ENCODE assay signal across 1 cellular context in genomic region chr6:154773610-154774089, GRCh38.
TF ChIP-seq lines count a peak whose summit lies in the region.

No MANE protein-coding gene starts in this region.

TF ChIP-seq in GM12878, 131 proteins besides CTCF, POLR2A, EP300 and RAD21 (continued from another document and continues in another):
- TF ChIP-seq HSF1 (IDR thresholded peaks at IDR 0.05; ENCODE audit: low read depth, low read length) (no peak), ZNF24 (IDR thresholded peaks at IDR 0.05) (peak; percentile 74; the same call in 1 of the 2 replicates), PKNOX1 (IDR thresholded peaks at IDR 0.05) (0 out of 2 replicates have a peak, but pooled peaks have one; percentile 10), NR2C2 (IDR thresholded peaks at IDR 0.05; ENCODE audit: borderline replicate concordance, control insufficient read depth, insufficient read length, low read depth) (no peak), MTA3 (IDR thresholded peaks at IDR 0.05; ENCODE audit: borderline replicate concordance, low read length) (peak; percentile 77; the same call in 1 of the 2 replicates), POLR2AphosphoS5 (IDR thresholded peaks at IDR 0.05; ENCODE audit: low read length) (no peak), PAX8 (IDR thresholded peaks at IDR 0.05) (no peak), MEF2A (IDR thresholded peaks at IDR 0.05; ENCODE audit: insufficient read depth, low read depth, low read length) (peak; percentile 89), E2F4 (IDR thresholded peaks at IDR 0.05; ENCODE audit: low read depth, low read length) (no peak), STAT3 (IDR thresholded peaks at IDR 0.05; ENCODE audit: low read depth, low read length) (no peak), SUZ12 (IDR thresholded peaks at IDR 0.05; ENCODE audit: unreplicated experiment) (no peak), PML (IDR thresholded peaks at IDR 0.05; ENCODE audit: low read length) (peak; percentile 83; the same call in 1 of the 2 replicates), ZBED1 (IDR thresholded peaks at IDR 0.05; ENCODE audit: borderline replicate concordance) (no peak), BCL3 (IDR thresholded peaks at IDR 0.05; ENCODE audit: borderline replicate concordance, insufficient read depth, low read depth, low read length, poor library complexity, severe bottlenecking) (peak; percentile 59), NBN (IDR thresholded peaks at IDR 0.05) (peak; percentile 51; the same call in 1 of the 2 replicates), IKZF2 (IDR thresholded peaks at IDR 0.05) (peak; percentile 47 to 56; a peak in 2 of 4 replicates), MXI1 (IDR thresholded peaks at IDR 0.05; ENCODE audit: low read depth, low read length) (peak; percentile 37; the same call in 1 of the 2 replicates), USF1 (IDR thresholded peaks at IDR 0.05; ENCODE audit: borderline replicate concordance, extremely low read length, insufficient read depth, low read depth, low read length) (no peak), BCLAF1 (IDR thresholded peaks at IDR 0.05) (no peak), MEF2B (IDR thresholded peaks at IDR 0.05; ENCODE audit: partially characterized antibody, poor library complexity, severe bottlenecking) (peak; percentile 73), MYC (IDR thresholded peaks at IDR 0.05; ENCODE audit: insufficient read depth, insufficient read length, insufficient replicate concordance, low read length, severe bottlenecking) (no peak), ZBTB4 (CRISPR knock-in tag; IDR thresholded peaks at IDR 0.05) (no peak), KAT2A (conservative IDR thresholded peaks at IDR 0.05; ENCODE audit: control insufficient read depth, low read depth, low read length) (no peak), ZNF592 (IDR thresholded peaks at IDR 0.05) (no peak), IKZF1 (conservative IDR thresholded peaks at IDR 0.05) (peak; percentile 32; the same call in 1 of the 2 replicates), FOXM1 (IDR thresholded peaks at IDR 0.05; ENCODE audit: low read depth, low read length) (peak; percentile 95), TCF12 (IDR thresholded peaks at IDR 0.05; ENCODE audit: low read depth, low read length) (no peak), SP1 (IDR thresholded peaks at IDR 0.05; ENCODE audit: low read depth, low read length) (no peak), TCF3 (IDR thresholded peaks at IDR 0.05; ENCODE audit: borderline replicate concordance, insufficient read depth, low read depth, low read length) (no peak), RELB (IDR thresholded peaks at IDR 0.05; ENCODE audit: low read depth) (peak; percentile 41; the same call in 1 of the 2 replicates), USF2 (IDR thresholded peaks at IDR 0.05; ENCODE audit: borderline replicate concordance, low read depth, low read length) (no peak), ELK1 (IDR thresholded peaks at IDR 0.05; ENCODE audit: low read depth, low read length) (no peak), KDM1A (IDR thresholded peaks at IDR 0.05; ENCODE audit: borderline replicate concordance) (no peak), CBX5 (IDR thresholded peaks at IDR 0.05; ENCODE audit: low read depth) (0 out of 2 replicates have a peak, but pooled peaks have one; percentile 28), NR2F1 (conservative IDR thresholded peaks at IDR 0.05) (peak; percentile 78), SUPT20H (IDR thresholded peaks at IDR 0.05; ENCODE audit: borderline replicate concordance, control insufficient read depth, low read depth, low read length) (no peak), SRF (IDR thresholded peaks at IDR 0.05; ENCODE audit: low read depth in 2 of 2, low read length in 2 of 2) (peak in 1 of 2 experiments; percentile 61; a peak in 1 of 4 replicates)
